34 cellular contexts compared by ENCODE assay signal in genomic region chr4:36341936-36342335, GRCh38.
"Had no signal": no experiment of that assay in that cellular context is flagged by ENCODE, and none has a peak within 500 bp of the region (broad histone marks: within the 10 kb centered on the region; RNA-seq: fewer than 3 reads in every experiment).

No MANE protein-coding gene starts in this region.

- H3K9ac ChIP-seq: KMS-11 had no signal

- H3K36me3 ChIP-seq: MG63 had no signal

- H3K27ac ChIP-seq: KMS-11 had no signal

- H3K4me3 ChIP-seq: MG63 had no signal

- H3K4me2 ChIP-seq: KMS-11 had no signal

- DNase-seq: Karpas-422, Kasumi-1, KG1, MG63, MM.1S, MV-4-11, NCI-H1048, NCI-H1092, NCI-H1092 treated with DMSO at 0.1 percent for 48 hours, NCI-H1105, NCI-H1105 treated with DMSO at 0.1 percent for 48 hours, NCI-H1417, NCI-H1417 treated with DMSO at 0.1 percent for 48 hours, NCI-H1436, NCI-H1436 treated with DMSO at 0.1 percent for 48 hours, NCI-H146, NCI-H1694, NCI-H1694 treated with DMSO at 0.1 percent for 48 hours, NCI-H187, NCI-H187 treated with DMSO at 0.1 percent for 48 hours, NCI-H1930, NCI-H2029, NCI-H2029 treated with DMSO at 0.1 percent for 48 hours, NCI-H2081, NCI-H2081 treated with DMSO at 0.1 percent for 48 hours, NCI-H2107, NCI-H2171, NCI-H2171 treated with DMSO at 0.1 percent for 48 hours, NCI-H2227 treated with DMSO at 0.1 percent for 48 hours, NCI-H226, NCI-H345, NCI-H446, NCI-H446 treated with DMSO at 0.1 percent for 48 hours had no signal

- H3K27me3 ChIP-seq: MG63 had no signal

- H3K9me3 ChIP-seq: MG63 had no signal
